Comparison of ENCODE assay signal across 18 cellular contexts in genomic region chr7:72317335-72317734, GRCh38.
"Had no signal": no experiment of that assay in that cellular context is flagged by ENCODE, and none has a peak within 500 bp of the region (broad histone marks: within the 10 kb centered on the region; RNA-seq: fewer than 3 reads in every experiment).

No MANE protein-coding gene starts in this region.

- H3K9me3 ChIP-seq: esophagus muscularis mucosa, gastroesophageal sphincter, lower lobe of right lung, mucosa of descending colon had no signal

- H3K36me3 ChIP-seq: esophagus muscularis mucosa, gastroesophageal sphincter, heart right ventricle, left lung, lower lobe of right lung had no signal

- H3K36me3 Mint-ChIP-seq: mesothelial cell of epicardium, naive B cell had no signal

- DNase-seq: dermis blood vessel endothelial cell; dorsolateral prefrontal cortex; effector CD4-positive, alpha-beta T cell; effector memory CD4-positive, alpha-beta T cell; foreskin keratinocyte; heart right ventricle; hippocampal formation; left cardiac atrium; left lung; left ventricle myocardium superior; lower lobe of right lung; mesenchymal stem cell; mucosa of descending colon; naive B cell had no signal

- H3K4me3 Mint-ChIP-seq: mesothelial cell of epicardium, naive B cell had no signal

- H3K27ac ChIP-seq: coronary artery, dorsolateral prefrontal cortex, esophagus muscularis mucosa, foreskin keratinocyte, gastroesophageal sphincter, heart right ventricle, left lung, lower lobe of right lung had no signal

- H3K4me3 ChIP-seq: coronary artery, dorsolateral prefrontal cortex, esophagus muscularis mucosa, gastroesophageal sphincter, heart right ventricle, left lung, lower lobe of right lung, mucosa of descending colon had no signal

- H3K27me3 Mint-ChIP-seq: naive B cell had no signal

- H3K4me1 ChIP-seq: esophagus muscularis mucosa, foreskin keratinocyte, gastroesophageal sphincter, heart right ventricle, left lung, lower lobe of right lung had no signal

- H3K27ac Mint-ChIP-seq: mesothelial cell of epicardium, naive B cell had no signal

- H3K4me1 Mint-ChIP-seq: mesothelial cell of epicardium, naive B cell had no signal

- ATAC-seq: foreskin keratinocyte, gastroesophageal sphincter, heart right ventricle, left cardiac atrium, left lung, left ventricle myocardium superior, lower lobe of right lung, mucosa of descending colon had no signal

- H3K27me3 ChIP-seq: dorsolateral prefrontal cortex, foreskin keratinocyte, left lung had no signal
